In the genomic region with DNA sequence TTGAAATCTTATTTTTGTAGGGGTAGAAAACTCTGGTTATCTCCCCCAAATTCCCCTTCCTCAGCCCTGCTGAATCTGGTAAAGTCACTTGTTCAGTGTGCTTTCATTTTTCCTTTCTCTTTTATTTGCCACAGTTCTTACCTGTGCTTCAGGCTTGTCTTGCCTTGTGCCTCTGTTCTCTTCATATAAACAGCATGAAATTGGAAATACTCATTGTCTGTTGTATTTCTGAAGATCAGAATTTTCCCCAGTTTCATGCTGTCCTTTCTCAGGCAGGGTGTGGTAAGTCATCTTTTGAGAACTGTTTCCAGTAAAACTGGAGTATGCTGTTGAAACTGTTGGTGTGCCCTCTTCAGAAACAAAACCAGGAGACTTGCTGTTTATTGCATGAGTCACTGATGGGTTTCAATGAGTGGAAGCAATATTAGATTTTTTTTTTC, we compare ENCODE assay signal across 8 cellular contexts. TPM values are rescaled to one million over a fixed set of nuclear protein-coding genes. Genes with fewer than 3 reads are reported as not detected.
DNase-seq lines count a peak whose midpoint lies in the region; ATAC-seq and TF ChIP-seq lines count a peak whose summit lies in the region.

No MANE protein-coding gene starts in this region.

- H3K36me3 Mint-ChIP-seq in activated CD8-positive, alpha-beta memory T cell treated with anti-CD3 and anti-CD28 coated beads, Interleukin-2, amount 10 ng/mL, durations not matched to agents 7 days and 5 days: peaks cover 6% of the 10 kb centered on the region

- H3K9me3 Mint-ChIP-seq in activated CD8-positive, alpha-beta memory T cell treated with anti-CD3 and anti-CD28 coated beads, Interleukin-2, amount 10 ng/mL, durations not matched to agents 7 days and 5 days (ENCODE audit: low read depth): no peaks in the 10 kb centered on the region

- H3K4me3 Mint-ChIP-seq in activated CD8-positive, alpha-beta memory T cell treated with anti-CD3 and anti-CD28 coated beads, Interleukin-2, amount 10 ng/mL, durations not matched to agents 7 days and 5 days: peak overlapping the region; percentile 74

- no peak for TF ChIP-seq CTCF in transverse colon (IDR thresholded peaks at IDR 0.05)

- no peak for TF ChIP-seq POLR2A in transverse colon (IDR thresholded peaks at IDR 0.05)

- H3K27ac ChIP-seq in transverse colon: peak overlapping the region in 3 of 4 donors; percentile 25 to 52 (median 48)

- peaks cover 0 to 47% (median 13%) of the 10 kb centered on the region in 4 donors for H3K4me1 ChIP-seq in transverse colon

- peak; percentile 65 for ATAC-seq in activated CD8-positive, alpha-beta memory T cell treated with anti-CD3 and anti-CD28 coated beads, Interleukin-2, amount 10 ng/mL, durations not matched to agents 7 days and 5 days
- peak; percentile 70 for ATAC-seq in HG02571 (IDR thresholded peaks at IDR 0.05; ENCODE audit: unreplicated experiment)

- peak overlapping the region; percentile 84 for H3K27ac Mint-ChIP-seq in activated CD8-positive, alpha-beta memory T cell treated with anti-CD3 and anti-CD28 coated beads, Interleukin-2, amount 10 ng/mL, durations not matched to agents 7 days and 5 days

- in situ Hi-C loops in transverse colon (cut with MboI; ENCODE audit: low pct_ligation_motif_present in 1 of 4, low pct_unique_long_range_greater_than_20kb in 1 of 4, low sequenced_read_pairs in 3 of 4): loop anchor here in 1 of 4 donors (25.0 kb wide), 1 partner anchor 375 kb away; no protein-coding TSS in a partner anchor

- intact Hi-C loops in transverse colon (cut with DNase I; ENCODE audit: low total_unique reads): no loop called here

- peak overlapping the region in 1 of 4 donors; percentile 5 for H3K4me3 ChIP-seq in transverse colon

- H3K36me3 ChIP-seq in transverse colon: no peaks in the 10 kb centered on the region

- no peak for DNase-seq in activated CD8-positive, alpha-beta memory T cell treated with anti-CD3 and anti-CD28 coated beads, Interleukin-2, amount 10 ng/mL, durations not matched to agents 7 days and 5 days
- no peak for DNase-seq in activated CD8-positive, alpha-beta memory T cell treated with anti-CD3 and anti-CD28 coated beads, Interleukin-2, amount 50 U/mL, for 4 hours
- DNase-seq in NCI-H69 (lab: John Stamatoyannopoulos, UW): peak; percentile 67
- peak; percentile 70 for DNase-seq in fibroblast of peridontal ligament (ENCODE audit: extremely low read depth)
- DNase-seq in transverse colon: no peak
- no peak for DNase-seq in T-helper 9 cell
- no peak for DNase-seq in COLO829 (ENCODE audit: low spot score)

- no peaks in the 10 kb centered on the region for H3K27me3 Mint-ChIP-seq in activated CD8-positive, alpha-beta memory T cell treated with anti-CD3 and anti-CD28 coated beads, Interleukin-2, amount 10 ng/mL, durations not matched to agents 7 days and 5 days

- no peaks in the 10 kb centered on the region for H3K9me3 ChIP-seq in transverse colon

- no peaks in the 10 kb centered on the region for H3K27me3 ChIP-seq in transverse colon

- no peak for TF ChIP-seq EP300 in transverse colon (IDR thresholded peaks at IDR 0.05; ENCODE audit: low read depth)

- CTCF ChIA-PET in activated CD8-positive, alpha-beta memory T cell treated with anti-CD3 and anti-CD28 coated beads, Interleukin-2, amount 10 ng/mL, durations not matched to agents 7 days and 5 days (lab: Charles Lee): interaction anchor here (1.3 kb wide), 2 partner anchors 16 to 358 kb away, joined by 3 to 5 read pairs; partner anchors contain the start of genes GIN1 and PPIP5K2

- peaks cover 76% of the 10 kb centered on the region for H3K4me1 Mint-ChIP-seq in activated CD8-positive, alpha-beta memory T cell treated with anti-CD3 and anti-CD28 coated beads, Interleukin-2, amount 10 ng/mL, durations not matched to agents 7 days and 5 days

RNA-seq across cellular contexts. Expression of gene PAM, which starts 7.0 kb away (rescaled TPM):
- total RNA-seq in activated CD8-positive, alpha-beta memory T cell treated with anti-CD3 and anti-CD28 coated beads, Interleukin-2, amount 10 ng/mL, durations not matched to agents 7 days and 5 days: 10 to 100 TPM; 29.7 to 31.5 TPM
- 100 to 1,000 TPM in 2 of 4 donors, 10 to 100 TPM in 2; 73.0 to 181 (median 138) TPM for total RNA-seq in transverse colon

Comparison
In these comparisons a context has a peak if more than half of its experiments do, and no peak if none do; other contexts are left out.
1. DNase-seq: peak in NCI-H69 (single experiment) and fibroblast of peridontal ligament (single experiment); none in activated CD8-positive, alpha-beta memory T cell treated with anti-CD3 and anti-CD28 coated beads, Interleukin-2, amount 10 ng/mL, durations not matched to agents 7 days and 5 days (single experiment), activated CD8-positive, alpha-beta memory T cell treated with anti-CD3 and anti-CD28 coated beads, Interleukin-2, amount 50 U/mL, for 4 hours (single experiment), transverse colon (single experiment), T-helper 9 cell (single experiment) and COLO829 (single experiment).